Comparison of ENCODE assay signal across 2 cellular contexts in the genomic region with DNA sequence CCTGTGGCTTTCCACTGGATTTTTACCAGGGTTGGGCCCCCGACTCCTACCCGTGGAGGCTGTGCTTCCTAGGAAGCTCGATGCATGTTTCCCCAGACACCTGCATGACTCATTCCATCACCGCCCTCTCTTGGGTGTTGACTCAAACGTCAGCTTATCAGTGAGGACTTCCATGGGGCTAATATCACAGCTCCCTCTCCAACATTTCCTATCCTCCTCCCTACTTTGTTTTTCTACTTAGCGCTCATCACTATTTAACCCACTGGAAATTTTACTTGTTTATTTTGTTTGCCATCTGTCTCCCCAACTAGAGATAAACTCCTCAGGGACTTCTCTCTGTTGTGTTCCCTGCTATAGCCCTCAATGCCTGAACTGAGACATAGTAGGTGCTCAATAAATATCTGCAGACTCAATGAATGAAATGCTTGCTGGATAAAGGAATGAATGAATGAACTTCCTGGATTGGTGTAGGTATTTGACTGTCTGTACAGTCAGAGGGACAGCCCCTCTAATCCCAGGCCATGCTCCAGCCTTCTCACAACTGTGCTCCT.
TF ChIP-seq lines count a peak whose summit lies in the region.

No MANE protein-coding gene starts in this region.

TF ChIP-seq in K562, 482 proteins besides CTCF, POLR2A, EP300 and RAD21 (continued from another document and continues in another):
- no peak for TF ChIP-seq HMGXB4 (CRISPR knock-in tag; IDR thresholded peaks at IDR 0.05)
- no peak for TF ChIP-seq TBL1XR1 (IDR thresholded peaks at IDR 0.05; ENCODE audit: low read length in 2 of 2)
- no peak for TF ChIP-seq ELK1 (CRISPR knock-in tag; IDR thresholded peaks at IDR 0.05)
- TF ChIP-seq TSC22D4 (tag; IDR thresholded peaks at IDR 0.05) = no peak
- no peak for TF ChIP-seq NR2C1 (IDR thresholded peaks at IDR 0.05)
- no peak for TF ChIP-seq NR2C1 (tag; IDR thresholded peaks at IDR 0.05)
- TF ChIP-seq NUFIP1 (IDR thresholded peaks at IDR 0.05; ENCODE audit: partially characterized antibody) = no peak
- TF ChIP-seq, protein P1, sequence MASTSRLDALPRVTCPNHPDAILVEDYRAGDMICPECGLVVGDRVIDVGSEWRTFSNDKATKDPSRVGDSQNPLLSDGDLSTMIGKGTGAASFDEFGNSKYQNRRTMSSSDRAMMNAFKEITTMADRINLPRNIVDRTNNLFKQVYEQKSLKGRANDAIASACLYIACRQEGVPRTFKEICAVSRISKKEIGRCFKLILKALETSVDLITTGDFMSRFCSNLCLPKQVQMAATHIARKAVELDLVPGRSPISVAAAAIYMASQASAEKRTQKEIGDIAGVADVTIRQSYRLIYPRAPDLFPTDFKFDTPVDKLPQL (IDR thresholded peaks at IDR 0.05; ENCODE audit: extremely low read depth, insufficient read length) = no peak
- TF ChIP-seq, protein P2, sequence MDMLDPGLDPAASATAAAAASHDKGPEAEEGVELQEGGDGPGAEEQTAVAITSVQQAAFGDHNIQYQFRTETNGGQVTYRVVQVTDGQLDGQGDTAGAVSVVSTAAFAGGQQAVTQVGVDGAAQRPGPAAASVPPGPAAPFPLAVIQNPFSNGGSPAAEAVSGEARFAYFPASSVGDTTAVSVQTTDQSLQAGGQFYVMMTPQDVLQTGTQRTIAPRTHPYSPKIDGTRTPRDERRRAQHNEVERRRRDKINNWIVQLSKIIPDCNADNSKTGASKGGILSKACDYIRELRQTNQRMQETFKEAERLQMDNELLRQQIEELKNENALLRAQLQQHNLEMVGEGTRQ (CRISPR knock-in tag; IDR thresholded peaks at IDR 0.05) = no peak
- TF ChIP-seq, protein P3, sequence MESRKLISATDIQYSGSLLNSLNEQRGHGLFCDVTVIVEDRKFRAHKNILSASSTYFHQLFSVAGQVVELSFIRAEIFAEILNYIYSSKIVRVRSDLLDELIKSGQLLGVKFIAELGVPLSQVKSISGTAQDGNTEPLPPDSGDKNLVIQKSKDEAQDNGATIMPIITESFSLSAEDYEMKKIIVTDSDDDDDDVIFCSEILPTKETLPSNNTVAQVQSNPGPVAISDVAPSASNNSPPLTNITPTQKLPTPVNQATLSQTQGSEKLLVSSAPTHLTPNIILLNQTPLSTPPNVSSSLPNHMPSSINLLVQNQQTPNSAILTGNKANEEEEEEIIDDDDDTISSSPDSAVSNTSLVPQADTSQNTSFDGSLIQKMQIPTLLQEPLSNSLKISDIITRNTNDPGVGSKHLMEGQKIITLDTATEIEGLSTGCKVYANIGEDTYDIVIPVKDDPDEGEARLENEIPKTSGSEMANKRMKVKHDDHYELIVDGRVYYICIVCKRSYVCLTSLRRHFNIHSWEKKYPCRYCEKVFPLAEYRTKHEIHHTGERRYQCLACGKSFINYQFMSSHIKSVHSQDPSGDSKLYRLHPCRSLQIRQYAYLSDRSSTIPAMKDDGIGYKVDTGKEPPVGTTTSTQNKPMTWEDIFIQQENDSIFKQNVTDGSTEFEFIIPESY (CRISPR knock-in tag; IDR thresholded peaks at IDR 0.05) = no peak
- TF ChIP-seq ZBTB11 (CRISPR knock-in tag; IDR thresholded peaks at IDR 0.05) = no peak
- no peak for TF ChIP-seq MTA2 (IDR thresholded peaks at IDR 0.05; ENCODE audit: low read depth)
- TF ChIP-seq EP400 (IDR thresholded peaks at IDR 0.05) = no peak
- no peak for TF ChIP-seq ZNF143 (CRISPR knock-in tag; IDR thresholded peaks at IDR 0.05)
- TF ChIP-seq PTBP1 (IDR thresholded peaks at IDR 0.05; ENCODE audit: low read depth, low read length) = no peak
- no peak for TF ChIP-seq RHOXF2B (CRISPR knock-in tag; conservative IDR thresholded peaks at IDR 0.05)
- TF ChIP-seq ZNF324 (CRISPR knock-in tag; IDR thresholded peaks at IDR 0.05) = no peak
- no peak for TF ChIP-seq MAFG (tag; conservative IDR thresholded peaks at IDR 0.05)
- TF ChIP-seq ZNF717 (CRISPR knock-in tag; IDR thresholded peaks at IDR 0.05) = no peak
- no peak for TF ChIP-seq NR4A1 (CRISPR knock-in tag; IDR thresholded peaks at IDR 0.05)
- no peak for TF ChIP-seq NR4A1 (tag; IDR thresholded peaks at IDR 0.05)

TF ChIP-seq in HepG2, 621 proteins besides CTCF, POLR2A, EP300 and RAD21 (continued from another document and continues in another):
- TF ChIP-seq SOX6 (IDR thresholded peaks at IDR 0.05) = no peak
- TF ChIP-seq SOX6 (CRISPR knock-in tag; IDR thresholded peaks at IDR 0.05) = peak; percentile 67
- peak; percentile 78; the same call in 1 of the 2 replicates for TF ChIP-seq ELF3 (CRISPR knock-in tag; IDR thresholded peaks at IDR 0.05)
- peak; percentile 50; the same call in 1 of the 2 replicates for TF ChIP-seq FOXK1 (CRISPR knock-in tag; IDR thresholded peaks at IDR 0.05; ENCODE audit: borderline replicate concordance, low read depth)
- TF ChIP-seq GMEB1 (CRISPR knock-in tag; IDR thresholded peaks at IDR 0.05; ENCODE audit: borderline replicate concordance) = peak; percentile 37; the same call in 1 of the 2 replicates
- TF ChIP-seq, protein P4, sequence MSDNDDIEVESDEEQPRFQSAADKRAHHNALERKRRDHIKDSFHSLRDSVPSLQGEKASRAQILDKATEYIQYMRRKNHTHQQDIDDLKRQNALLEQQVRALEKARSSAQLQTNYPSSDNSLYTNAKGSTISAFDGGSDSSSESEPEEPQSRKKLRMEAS (IDR thresholded peaks at IDR 0.05) = peak; percentile 37; the same call in 1 of the 2 replicates
- TF ChIP-seq, protein P5, sequence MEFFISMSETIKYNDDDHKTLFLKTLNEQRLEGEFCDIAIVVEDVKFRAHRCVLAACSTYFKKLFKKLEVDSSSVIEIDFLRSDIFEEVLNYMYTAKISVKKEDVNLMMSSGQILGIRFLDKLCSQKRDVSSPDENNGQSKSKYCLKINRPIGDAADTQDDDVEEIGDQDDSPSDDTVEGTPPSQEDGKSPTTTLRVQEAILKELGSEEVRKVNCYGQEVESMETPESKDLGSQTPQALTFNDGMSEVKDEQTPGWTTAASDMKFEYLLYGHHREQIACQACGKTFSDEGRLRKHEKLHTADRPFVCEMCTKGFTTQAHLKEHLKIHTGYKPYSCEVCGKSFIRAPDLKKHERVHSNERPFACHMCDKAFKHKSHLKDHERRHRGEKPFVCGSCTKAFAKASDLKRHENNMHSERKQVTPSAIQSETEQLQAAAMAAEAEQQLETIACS (CRISPR knock-in tag; IDR thresholded peaks at IDR 0.05) = no peak
- TF ChIP-seq, protein P6, sequence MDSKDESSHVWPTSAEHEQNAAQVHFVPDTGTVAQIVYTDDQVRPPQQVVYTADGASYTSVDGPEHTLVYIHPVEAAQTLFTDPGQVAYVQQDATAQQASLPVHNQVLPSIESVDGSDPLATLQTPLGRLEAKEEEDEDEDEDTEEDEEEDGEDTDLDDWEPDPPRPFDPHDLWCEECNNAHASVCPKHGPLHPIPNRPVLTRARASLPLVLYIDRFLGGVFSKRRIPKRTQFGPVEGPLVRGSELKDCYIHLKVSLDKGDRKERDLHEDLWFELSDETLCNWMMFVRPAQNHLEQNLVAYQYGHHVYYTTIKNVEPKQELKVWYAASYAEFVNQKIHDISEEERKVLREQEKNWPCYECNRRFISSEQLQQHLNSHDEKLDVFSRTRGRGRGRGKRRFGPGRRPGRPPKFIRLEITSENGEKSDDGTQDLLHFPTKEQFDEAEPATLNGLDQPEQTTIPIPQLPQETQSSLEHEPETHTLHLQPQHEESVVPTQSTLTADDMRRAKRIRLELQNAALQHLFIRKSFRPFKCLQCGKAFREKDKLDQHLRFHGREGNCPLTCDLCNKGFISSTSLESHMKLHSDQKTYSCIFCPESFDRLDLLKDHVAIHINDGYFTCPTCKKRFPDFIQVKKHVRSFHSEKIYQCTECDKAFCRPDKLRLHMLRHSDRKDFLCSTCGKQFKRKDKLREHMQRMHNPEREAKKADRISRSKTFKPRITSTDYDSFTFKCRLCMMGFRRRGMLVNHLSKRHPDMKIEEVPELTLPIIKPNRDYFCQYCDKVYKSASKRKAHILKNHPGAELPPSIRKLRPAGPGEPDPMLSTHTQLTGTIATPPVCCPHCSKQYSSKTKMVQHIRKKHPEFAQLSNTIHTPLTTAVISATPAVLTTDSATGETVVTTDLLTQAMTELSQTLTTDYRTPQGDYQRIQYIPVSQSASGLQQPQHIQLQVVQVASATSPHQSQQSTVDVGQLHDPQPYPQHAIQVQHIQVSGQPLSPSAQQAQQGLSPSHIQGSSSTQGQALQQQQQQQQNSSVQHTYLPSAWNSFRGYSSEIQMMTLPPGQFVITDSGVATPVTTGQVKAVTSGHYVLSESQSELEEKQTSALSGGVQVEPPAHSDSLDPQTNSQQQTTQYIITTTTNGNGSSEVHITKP (CRISPR knock-in tag; IDR thresholded peaks at IDR 0.05; ENCODE audit: low read depth) = 0 out of 2 replicates have a peak, but pooled peaks have one; percentile 32
- TF ChIP-seq ZMYM3 (CRISPR knock-in tag; IDR thresholded peaks at IDR 0.05) = peak; percentile 96
- peak; percentile 54 for TF ChIP-seq TEAD3 (CRISPR knock-in tag; optimal IDR thresholded peaks at IDR 0.05; ENCODE audit: borderline replicate concordance)
- no peak for TF ChIP-seq DMTF1 (CRISPR knock-in tag; IDR thresholded peaks at IDR 0.05)
- TF ChIP-seq ZNF263 (CRISPR knock-in tag; IDR thresholded peaks at IDR 0.05) = peak; percentile 72; the same call in 1 of the 2 replicates
- TF ChIP-seq, protein P7, sequence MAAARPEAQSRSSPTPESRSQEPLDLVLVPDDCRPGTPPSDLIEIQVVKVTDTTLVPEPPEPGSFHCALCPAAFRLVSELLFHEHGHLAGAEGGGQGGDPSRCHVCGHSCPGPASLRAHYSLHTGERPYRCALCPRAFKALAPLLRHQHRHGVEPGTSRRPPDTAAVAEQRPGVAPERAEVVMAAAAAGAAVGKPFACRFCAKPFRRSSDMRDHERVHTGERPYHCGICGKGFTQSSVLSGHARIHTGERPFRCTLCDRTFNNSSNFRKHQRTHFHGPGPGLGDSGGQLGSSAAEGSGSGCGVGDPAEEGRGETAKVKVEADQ (CRISPR knock-in tag; IDR thresholded peaks at IDR 0.05; ENCODE audit: borderline replicate concordance) = peak; percentile 19
- TF ChIP-seq KMT2A (CRISPR knock-in tag; IDR thresholded peaks at IDR 0.05) = no peak
- TF ChIP-seq CSRNP1 (CRISPR knock-in tag; IDR thresholded peaks at IDR 0.05) = no peak
- TF ChIP-seq CBFB (CRISPR knock-in tag; IDR thresholded peaks at IDR 0.05) = no peak
- TF ChIP-seq ADNP (CRISPR knock-in tag; IDR thresholded peaks at IDR 0.05) = peak; percentile 79
- TF ChIP-seq SMC3 (IDR thresholded peaks at IDR 0.05; ENCODE audit: low read length) = peak; percentile 27; the same call in 1 of the 2 replicates
- TF ChIP-seq ZNF274 (CRISPR knock-in tag; IDR thresholded peaks at IDR 0.05) = 0 out of 2 replicates have a peak, but pooled peaks have one; percentile 12
- peak; percentile 49; the same call in 1 of the 2 replicates for TF ChIP-seq RXRB (CRISPR knock-in tag; IDR thresholded peaks at IDR 0.05; ENCODE audit: borderline replicate concordance)
- TF ChIP-seq ZNF337 (CRISPR knock-in tag; IDR thresholded peaks at IDR 0.05; ENCODE audit: borderline replicate concordance, low read depth) = 0 out of 2 replicates have a peak, but pooled peaks have one; percentile 39
- no peak for TF ChIP-seq RNF219 (CRISPR knock-in tag; IDR thresholded peaks at IDR 0.05)
- TF ChIP-seq MED1 (CRISPR knock-in tag; IDR thresholded peaks at IDR 0.05) = peak; percentile 39; the same call in 1 of the 2 replicates
- TF ChIP-seq SSRP1 (CRISPR knock-in tag; IDR thresholded peaks at IDR 0.05) = peak; percentile 64; the same call in 1 of the 2 replicates
- TF ChIP-seq, protein P8, sequence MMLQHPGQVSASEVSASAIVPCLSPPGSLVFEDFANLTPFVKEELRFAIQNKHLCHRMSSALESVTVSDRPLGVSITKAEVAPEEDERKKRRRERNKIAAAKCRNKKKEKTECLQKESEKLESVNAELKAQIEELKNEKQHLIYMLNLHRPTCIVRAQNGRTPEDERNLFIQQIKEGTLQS (CRISPR knock-in tag; IDR thresholded peaks at IDR 0.05) = peak; percentile 97
